In the genomic region with DNA sequence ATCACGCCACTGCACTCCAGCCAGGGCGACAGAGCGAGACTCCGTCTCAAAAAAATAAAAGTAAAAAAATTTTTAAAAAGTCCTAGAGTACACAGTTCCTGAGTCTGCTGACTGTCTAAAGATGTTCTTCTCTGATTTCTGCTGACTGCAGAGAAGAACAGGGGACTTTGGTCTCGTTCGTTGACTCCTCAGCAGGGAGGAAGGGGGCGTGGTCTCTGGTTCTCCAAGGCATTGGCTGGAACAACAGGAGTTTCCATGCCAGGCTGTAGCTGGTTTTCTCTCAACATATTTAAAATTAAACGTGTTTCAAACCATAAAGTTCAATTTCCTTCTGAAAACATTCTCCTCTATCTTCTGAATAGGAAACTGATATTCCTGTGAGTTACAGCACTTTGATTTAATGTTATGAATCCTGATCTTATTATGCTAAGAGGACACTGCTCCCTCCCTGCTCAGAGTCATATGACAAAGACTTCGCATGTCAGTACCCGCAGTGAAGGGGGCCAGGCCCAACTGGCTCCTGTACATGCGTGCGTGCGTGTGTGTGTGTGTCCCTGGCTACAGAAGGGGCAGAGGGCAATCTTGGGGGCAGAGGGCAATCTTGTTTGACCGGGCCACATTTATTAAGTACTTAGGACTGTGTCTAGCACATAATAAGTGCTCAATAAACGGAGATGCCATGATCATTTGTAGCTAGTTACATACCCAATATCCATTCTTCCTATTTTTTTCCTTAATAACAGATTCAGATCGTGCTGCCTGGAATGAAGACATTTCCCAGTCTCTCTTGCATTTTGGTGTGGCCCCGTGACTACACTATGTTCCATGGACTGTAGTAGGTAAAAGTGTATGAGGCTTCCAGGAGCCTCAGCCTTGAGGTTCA, we compare ENCODE assay signal across 11 cellular contexts. TPM values are rescaled to one million over a fixed set of nuclear protein-coding genes. Genes with fewer than 3 reads are reported as not detected.
A peak's percentile ranks its signal among the peaks of the same experiment; 100 is the strongest.
DNase-seq lines count a peak whose midpoint lies in the region; ATAC-seq, FAIRE-seq and TF ChIP-seq lines count a peak whose summit lies in the region.
"Had no signal": no experiment of that assay in that cellular context is flagged by ENCODE, and none has a peak within 500 bp of the region (broad histone marks: within the 10 kb centered on the region; RNA-seq: fewer than 3 reads in every experiment).

No MANE protein-coding gene starts in this region.

- 70% methylated on average over 17 of the region's 17 CpGs for WGBS in right cardiac atrium
- WGBS in small intestine, 3 donors = 19 to 50% (median 44%) methylated on average over 17 of the region's 17 CpGs

- DNase-seq in T-helper 2 cell treated with Interferon-gamma antibody and Interleukin-4, amounts not matched to agents 5 μg/mL and 100 μg/mL, for 36 hours (ENCODE audit: low spot score) = no peak
- DNase-seq in T-helper 2 cell = no peak
- no peak for DNase-seq in PC-3
- DNase-seq in right cardiac atrium = peak; percentile 41 to 73 (median 71)
- DNase-seq in small intestine = peak; percentile 98
- no peak for DNase-seq in NK-92 (lab: John Stamatoyannopoulos, UW; ENCODE audit: unreplicated experiment)
- no peak for DNase-seq in islet precursor cell
- DNase-seq: activated CD4-positive, alpha-beta T cell treated with anti-CD3 and anti-CD28 coated beads for 4 hours; dorsolateral prefrontal cortex; NCI-H187 treated with DMSO at 0.1 percent for 48 hours had no signal

- H3K27ac Mint-ChIP-seq in T-helper 2 cell treated with Interferon-gamma antibody and Interleukin-4, amounts not matched to agents 5 μg/mL and 100 μg/mL, for 36 hours = peak overlapping the region; percentile 49

- peaks cover 24% of the 10 kb centered on the region for H3K4me1 Mint-ChIP-seq in T-helper 2 cell treated with Interferon-gamma antibody and Interleukin-4, amounts not matched to agents 5 μg/mL and 100 μg/mL, for 36 hours (ENCODE audit: low read depth)

- H3K36me3 ChIP-seq in PC-3 (ENCODE audit: low read depth, low read length) = no peaks in the 10 kb centered on the region
- no peaks in the 10 kb centered on the region for H3K36me3 ChIP-seq in small intestine (ENCODE audit: control insufficient read depth in 2 of 2, insufficient read depth in 2 of 2, low read length in 2 of 2)

- intact Hi-C loops in PC-3 (cut with micrococcal nuclease) (no loop called here), right cardiac atrium (cut with DNase I) (loop anchor here in 1 of 4 donors (10.0 kb wide), 1 partner anchor 377 kb away; a partner anchor contains a TSS)

- H3K27me3 Mint-ChIP-seq in T-helper 2 cell treated with Interferon-gamma antibody and Interleukin-4, amounts not matched to agents 5 μg/mL and 100 μg/mL, for 36 hours (ENCODE audit: low read depth) = no peaks in the 10 kb centered on the region

- H3K4me2 ChIP-seq in PC-3 (ENCODE audit: low read length) = peak overlapping the region; percentile 32

- CTCF ChIA-PET in PC-3 (lab: Charles Lee) = no interaction called here

- H3K4me1 ChIP-seq in PC-3 (ENCODE audit: insufficient read depth, low read length) (peaks cover 26% of the 10 kb centered on the region), right cardiac atrium (ENCODE audit: control insufficient read depth, insufficient read depth, low read length) (no peaks in the 10 kb centered on the region), small intestine (ENCODE audit: control insufficient read depth in 2 of 2, insufficient read depth in 1 of 2, low read depth in 1 of 2, low read length in 1 of 2) (peaks cover 0 to 3% of the 10 kb centered on the region in 2 donors)

- BruUV-seq in PC-3 (replicated peaks; lab: Mats Ljungman, UMichigan) = no TSS peak

- POLR2A ChIA-PET in PC-3 (lab: Charles Lee; ENCODE audit: unreplicated experiment) = no interaction called here

- H2AFZ ChIP-seq in PC-3 (ENCODE audit: low read length) = peak overlapping the region; percentile 27; the same call in 1 of the 2 replicates

- H4K20me1 ChIP-seq in PC-3 (ENCODE audit: low read length) = no peaks in the 10 kb centered on the region

- no peak for TF ChIP-seq CTCF in PC-3 (conservative IDR thresholded peaks at IDR 0.05; ENCODE audit: low read depth, low read length)

- no peaks in the 10 kb centered on the region for H3K9me2 ChIP-seq in PC-3 (replicated peaks; ENCODE audit: low read length)

- no peaks in the 10 kb centered on the region for H3K36me3 Mint-ChIP-seq in T-helper 2 cell treated with Interferon-gamma antibody and Interleukin-4, amounts not matched to agents 5 μg/mL and 100 μg/mL, for 36 hours (ENCODE audit: low read depth)

- H3K4me3 ChIP-seq in PC-3 (ENCODE audit: low read length) = no peak overlapping the region
- H3K4me3 ChIP-seq in right cardiac atrium (ENCODE audit: low read length) = no peak overlapping the region
- H3K4me3 ChIP-seq in small intestine (ENCODE audit: low read depth in 1 of 2, low read length in 2 of 2) = no peak overlapping the region
- H3K4me3 ChIP-seq: dorsolateral prefrontal cortex had no signal

- H3K27ac ChIP-seq in PC-3 (ENCODE audit: low read length) (peak overlapping the region; percentile 80), right cardiac atrium (ENCODE audit: low read length) (no peak overlapping the region), small intestine (ENCODE audit: low read depth in 1 of 2, low read length in 1 of 2) (peak overlapping the region; percentile 74 to 91)
- H3K27ac ChIP-seq: dorsolateral prefrontal cortex had no signal

- H3K79me2 ChIP-seq in PC-3 (ENCODE audit: low read length) = no peaks in the 10 kb centered on the region

- H3F3A ChIP-seq in PC-3 (ENCODE audit: low read length, unreplicated experiment) = peaks cover 7% of the 10 kb centered on the region

- no peaks in the 10 kb centered on the region for H3K9me3 ChIP-seq in PC-3 (ENCODE audit: low read length)
- H3K9me3 ChIP-seq in right cardiac atrium (ENCODE audit: control insufficient read depth, low read length) = no peaks in the 10 kb centered on the region
- H3K9me3 ChIP-seq in small intestine (ENCODE audit: control insufficient read depth, low read depth) = no peaks in the 10 kb centered on the region

- no peak for FAIRE-seq in small intestine (lab: Jason Lieb, UNC)

- H3K4me3 Mint-ChIP-seq in T-helper 2 cell treated with Interferon-gamma antibody and Interleukin-4, amounts not matched to agents 5 μg/mL and 100 μg/mL, for 36 hours = no peak overlapping the region

- H3K9me3 Mint-ChIP-seq in T-helper 2 cell treated with Interferon-gamma antibody and Interleukin-4, amounts not matched to agents 5 μg/mL and 100 μg/mL, for 36 hours = no peaks in the 10 kb centered on the region

- no peak overlapping the region; the same call in 1 of the 2 replicates for H3K9ac ChIP-seq in PC-3 (ENCODE audit: low read length)

- H3K27me3 ChIP-seq in PC-3 (ENCODE audit: low read length) (no peaks in the 10 kb centered on the region), right cardiac atrium (ENCODE audit: control insufficient read depth, insufficient read depth) (no peaks in the 10 kb centered on the region), small intestine (ENCODE audit: control insufficient read depth in 2 of 2, insufficient read depth in 2 of 2, low read length in 2 of 2) (no peaks in the 10 kb centered on the region)
- H3K27me3 ChIP-seq: dorsolateral prefrontal cortex had no signal

- ATAC-seq in PC-3 (no peak), right cardiac atrium (peak; percentile 41 to 42), HG03378 (IDR thresholded peaks at IDR 0.05; ENCODE audit: unreplicated experiment) (no peak)

RNA-seq across cellular contexts. Expression of a gene that starts 16.5 kb away (rescaled TPM):
- not detected in 2 replicates for total RNA-seq in PC-3 (2014; rRNA removed)
- total RNA-seq in right cardiac atrium = not detected
- polyA plus RNA-seq in right cardiac atrium = 0.05 TPM
- polyA plus RNA-seq in small intestine = 10 to 100 TPM; 23.0 to 42.3 (median 32.2) TPM
- total RNA-seq: dorsolateral prefrontal cortex had no signal

RNA-seq across cellular contexts. Expression of a gene that starts 54.4 kb away (rescaled TPM):
- total RNA-seq in PC-3 (2014; rRNA removed) (35.4 and 36.1 TPM in 2 replicates), right cardiac atrium (10 to 100 TPM in 2 of 4 donors, 1 to 10 TPM in 2; 8.5 to 13.0 (median 10.3) TPM)
- polyA plus RNA-seq in right cardiac atrium (7.5 TPM), small intestine (10 to 100 TPM in 1 of 3 donors, 1 to 10 TPM in 2; 4.5 to 11.4 (median 5.1) TPM)

RNA-seq across cellular contexts. Expression of a gene that starts 57.7 kb away (rescaled TPM):
- total RNA-seq in PC-3 (2014; rRNA removed) (18.8 and 20.3 TPM in 2 replicates), right cardiac atrium (10 to 100 TPM; 30.9 to 32.4 (median 31.7) TPM)
- polyA plus RNA-seq in right cardiac atrium (10.9 TPM), small intestine (10 to 100 TPM in 1 of 3 donors, 1 to 10 TPM in 2; 8.4 to 18.4 (median 8.9) TPM)

Comparison
In these comparisons a context has a peak if more than half of its experiments do, and no peak if none do; other contexts are left out.
1. DNase-seq: peak in right cardiac atrium (3 of 3) and small intestine (single experiment); none in T-helper 2 cell treated with Interferon-gamma antibody and Interleukin-4, amounts not matched to agents 5 μg/mL and 100 μg/mL, for 36 hours (single experiment), T-helper 2 cell (0 of 5), PC-3 (single experiment), NK-92 (single experiment) and islet precursor cell (single experiment).
2. ATAC-seq: peak in right cardiac atrium (2 of 2); none in PC-3 (single experiment) and HG03378 (single experiment).